Comparison of ENCODE assay signal across 15 cellular contexts in the genomic region with DNA sequence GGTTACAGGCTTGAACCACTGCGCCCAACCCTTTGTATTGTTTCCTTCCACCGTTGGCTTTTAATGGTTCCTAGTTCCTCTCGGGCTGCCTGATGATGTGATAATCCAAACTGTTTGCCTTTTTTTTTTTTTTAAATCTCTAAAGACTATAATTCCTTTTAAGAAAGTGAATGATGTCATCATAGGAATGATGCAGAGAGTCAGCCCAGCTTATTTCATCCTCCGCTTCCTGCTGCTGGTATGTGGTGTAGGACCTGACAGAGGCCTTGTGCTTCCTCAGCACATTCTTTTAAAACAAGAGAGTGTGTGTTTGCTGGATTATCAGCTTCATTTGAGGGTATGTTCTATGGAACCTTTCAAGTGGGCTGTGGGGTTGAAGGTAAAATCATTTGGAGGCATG.
"Had no signal": no experiment of that assay in that cellular context is flagged by ENCODE, and none has a peak within 500 bp of the region (broad histone marks: within the 10 kb centered on the region; RNA-seq: fewer than 3 reads in every experiment).

No MANE protein-coding gene starts in this region.

- H3K27ac Mint-ChIP-seq: activated CD4-positive, alpha-beta memory T cell treated with anti-CD3 and anti-CD28 coated beads for 36 hours; effector memory CD8-positive, alpha-beta T cell; stimulated activated effector memory CD8-positive, alpha-beta T cell treated with anti-CD3 and anti-CD28 coated beads, Interleukin-12 subunit alpha, Interleukin-12 subunit beta, amount 100 ng/mL, for 72 hours had no signal

- H3K36me3 Mint-ChIP-seq: activated CD4-positive, alpha-beta memory T cell treated with anti-CD3 and anti-CD28 coated beads for 36 hours; stimulated activated effector memory CD8-positive, alpha-beta T cell treated with anti-CD3 and anti-CD28 coated beads, Interleukin-12 subunit alpha, Interleukin-12 subunit beta, amount 100 ng/mL, for 72 hours had no signal

- H3K4me3 Mint-ChIP-seq: activated CD4-positive, alpha-beta memory T cell treated with anti-CD3 and anti-CD28 coated beads for 36 hours; effector memory CD8-positive, alpha-beta T cell; stimulated activated effector memory CD8-positive, alpha-beta T cell treated with anti-CD3 and anti-CD28 coated beads, Interleukin-12 subunit alpha, Interleukin-12 subunit beta, amount 100 ng/mL, for 72 hours had no signal

- H3K4me3 ChIP-seq: coronary artery, skin epidermis, transverse colon had no signal

- ATAC-seq: effector memory CD8-positive, alpha-beta T cell; stimulated activated effector memory CD8-positive, alpha-beta T cell treated with anti-CD3 and anti-CD28 coated beads, Interleukin-12 subunit alpha, Interleukin-12 subunit beta, amount 100 ng/mL, for 72 hours had no signal

- DNase-seq: activated CD4-positive, alpha-beta memory T cell treated with anti-CD3 and anti-CD28 coated beads for 36 hours; activated CD8-positive, alpha-beta memory T cell treated with anti-CD3 and anti-CD28 coated beads, Interleukin-2, amount 50 U/mL, for 4 hours; activated naive CD4-positive, alpha-beta T cell; caudate nucleus; effector memory CD8-positive, alpha-beta T cell; foreskin fibroblast; head of caudate nucleus; islet precursor cell; midbrain; retina; T-helper 9 cell; transverse colon had no signal

- H3K4me1 Mint-ChIP-seq: stimulated activated effector memory CD8-positive, alpha-beta T cell treated with anti-CD3 and anti-CD28 coated beads, Interleukin-12 subunit alpha, Interleukin-12 subunit beta, amount 100 ng/mL, for 72 hours had no signal

- H3K9me3 Mint-ChIP-seq: activated CD4-positive, alpha-beta memory T cell treated with anti-CD3 and anti-CD28 coated beads for 36 hours; effector memory CD8-positive, alpha-beta T cell; stimulated activated effector memory CD8-positive, alpha-beta T cell treated with anti-CD3 and anti-CD28 coated beads, Interleukin-12 subunit alpha, Interleukin-12 subunit beta, amount 100 ng/mL, for 72 hours had no signal
